Comparison of ENCODE assay signal across 25 cellular contexts in genomic region chr3:171663805-171664204, GRCh38.
"Had no signal": no experiment of that assay in that cellular context is flagged by ENCODE, and none has a peak within 500 bp of the region (broad histone marks: within the 10 kb centered on the region; RNA-seq: fewer than 3 reads in every experiment).

No MANE protein-coding gene starts in this region.

- H3K27me3 ChIP-seq: neutrophil, sigmoid colon, stomach, thyroid gland, tibial nerve, upper lobe of right lung, uterus had no signal

- H3K79me2 ChIP-seq: parathyroid adenoma had no signal

- H3K36me3 ChIP-seq: thyroid gland, uterus had no signal

- H3K27ac ChIP-seq: neutrophil, parathyroid adenoma, psoas muscle, sigmoid colon, stomach, thoracic aorta, thyroid gland, tibial nerve, upper lobe of right lung, uterus had no signal

- H2AFZ ChIP-seq: parathyroid adenoma had no signal

- FAIRE-seq: small intestine had no signal

- H3K9ac ChIP-seq: parathyroid adenoma had no signal

- ATAC-seq: naive thymus-derived CD8-positive, alpha-beta T cell; natural killer cell treated with Interleukin-12 subunit alpha and Interleukin-12 subunit beta and Interleukin-15 and Interleukin-18, amount 100 ng/mL, for 72 hours; psoas muscle; right cardiac atrium; stimulated activated effector memory CD8-positive, alpha-beta T cell treated with anti-CD3 and anti-CD28 coated beads, Interleukin-12 subunit alpha, Interleukin-12 subunit beta, amount 100 ng/mL, for 72 hours; stimulated activated naive B cell treated with anti-CD40 and anti-IgM and Interleukin-4, amounts not matched to agents 10 μg/mL and 1 μg/mL and 100 μg/mL, for 72 hours; upper lobe of right lung had no signal

- H3K4me1 ChIP-seq: parathyroid adenoma, psoas muscle, sigmoid colon, stomach, thyroid gland, tibial nerve, upper lobe of right lung, uterus had no signal

- H3K9me3 ChIP-seq: neutrophil, psoas muscle, sigmoid colon, stomach, thoracic aorta, thyroid gland, tibial nerve, upper lobe of right lung, uterus had no signal

- DNase-seq: naive B cell; naive thymus-derived CD8-positive, alpha-beta T cell; nephron progenitor cell; nucleus accumbens; posterior cingulate gyrus; psoas muscle; right cardiac atrium; sigmoid colon; small intestine; stimulated activated CD4-positive, alpha-beta T cell treated with anti-CD3 and anti-CD28 coated beads, Interleukin-15, amount 100 ng/mL, for 24 hours; stimulated activated CD4-positive, alpha-beta T cell treated with anti-CD3 and anti-CD28 coated beads, Interleukin-2, amount 100 ng/mL, for 24 hours; stimulated activated CD4-positive, alpha-beta T cell treated with anti-CD3 and anti-CD28 coated beads, Interleukin-2, amount 100 ng/mL, for 48 hours; stimulated activated CD4-positive, alpha-beta T cell treated with anti-CD3 and anti-CD28 coated beads, Interleukin-4, amount 100 ng/mL, for 24 hours; stimulated activated naive B cell treated with anti-CD40 and anti-IgM and Interleukin-4, amounts not matched to agents 10 μg/mL and 1 μg/mL and 100 μg/mL, for 72 hours; stimulated activated naive CD4-positive, alpha-beta T cell treated with Interleukin-2 at 50 U/mL for 16 hours; stomach; thyroid gland; upper lobe of right lung; uterus had no signal

- H3K4me3 ChIP-seq: psoas muscle, sigmoid colon, stomach, thoracic aorta, thyroid gland, tibial nerve, upper lobe of right lung, uterus had no signal
